ENCODE assay signal across 8 cellular contexts in the genomic region with DNA sequence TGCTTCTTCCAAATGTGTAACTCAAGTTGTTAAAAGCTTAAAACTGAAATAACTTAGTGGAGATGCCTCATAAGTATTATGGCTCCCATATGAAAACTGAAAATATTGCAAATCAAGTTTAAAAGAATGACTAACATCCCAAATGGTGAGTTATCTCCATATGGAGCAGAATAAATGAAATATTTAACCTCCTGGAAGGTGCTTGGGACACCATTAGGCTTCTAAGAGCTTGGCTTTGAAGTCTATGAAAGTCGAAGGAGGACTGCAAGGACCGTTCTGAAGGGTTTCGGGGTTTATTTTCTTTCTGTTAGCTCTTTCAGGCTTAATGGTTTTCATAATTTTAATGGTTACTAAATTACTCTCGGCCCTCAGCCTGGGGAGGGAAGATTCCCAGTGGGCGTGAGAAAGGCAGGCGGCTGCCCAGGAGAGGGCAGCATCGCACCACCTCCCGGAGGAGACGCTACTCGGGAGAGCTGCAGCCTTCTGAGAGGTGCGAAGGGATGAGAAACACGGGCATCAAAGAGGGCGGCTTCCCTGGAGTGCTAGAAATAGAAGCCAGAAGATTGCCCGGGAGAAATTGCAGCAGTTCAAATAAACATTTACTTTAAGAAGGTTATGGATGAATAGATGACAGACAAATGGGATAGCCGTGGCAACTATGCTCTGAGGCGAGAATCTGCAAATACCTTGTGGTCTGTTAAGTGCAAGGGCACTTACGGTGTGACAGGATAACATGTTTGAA. TPM values are rescaled to one million over a fixed set of nuclear protein-coding genes. Genes with fewer than 3 reads are reported as not detected.
A peak's percentile ranks its signal among the peaks of the same experiment; 100 is the strongest.
DNase-seq lines count a peak whose midpoint lies in the region; ATAC-seq lines count a peak whose summit lies in the region.

No MANE protein-coding gene starts in this region.

- H3K4me1 ChIP-seq in CD4-positive, alpha-beta memory T cell (ENCODE audit: insufficient read depth, low read length): no peaks in the 10 kb centered on the region

- H3K4me1 Mint-ChIP-seq in CD4-positive, alpha-beta memory T cell: peaks cover 2 to 6% (median 5%) of the 10 kb centered on the region in 4 donors

- ATAC-seq in GM19324 (IDR thresholded peaks at IDR 0.05; ENCODE audit: low FRiP score, unreplicated experiment): peak; percentile 82
- ATAC-seq in HG03565 (IDR thresholded peaks at IDR 0.05; ENCODE audit: unreplicated experiment): peak; percentile 76

- CTCF ChIA-PET in CD4-positive, alpha-beta memory T cell (lab: Charles Lee; ENCODE audit: partially characterized antibody): interaction anchor here (0.6 to 5.9 kb wide), 43 partner anchors 10 to 793 kb away, joined by 3 to 157 read pairs (median 4); a partner anchor contains a TSS

- DNase-seq in CD4-positive, alpha-beta memory T cell: peak; percentile 48 to 67 (median 62)
- peak; percentile 20 for DNase-seq in NOMO-1 treated with DMSO at 0.1 percent for 48 hours (lab: John Stamatoyannopoulos, UW; ENCODE audit: unreplicated experiment)
- peak; percentile 87 for DNase-seq in activated CD8-positive, alpha-beta memory T cell treated with anti-CD3 and anti-CD28 coated beads, Interleukin-2, amount 50 U/mL, for 48 hours
- DNase-seq in epidermal melanocyte (ENCODE audit: insufficient read length, low spot score): peak; percentile 79
- peak; percentile 74 for DNase-seq in myocyte (ENCODE audit: low read depth)
- peak; percentile 36 to 51 for DNase-seq in stimulated activated CD8-positive, alpha-beta memory T cell treated with anti-CD3 and anti-CD28 coated beads, Interleukin-7, amount 100 ng/mL, for 1 hour (ENCODE audit: low read depth in 2 of 2)

- intact Hi-C loops in CD4-positive, alpha-beta memory T cell (cut with micrococcal nuclease): loop anchor here (1.0 to 5.0 kb wide), 6 partner anchors 163 to 793 kb away; a partner anchor contains a TSS

- no peaks in the 10 kb centered on the region for H3K9me3 ChIP-seq in CD4-positive, alpha-beta memory T cell (ENCODE audit: control insufficient read depth in 1 of 2, low read length in 2 of 2)

- no peaks in the 10 kb centered on the region for H3K9me3 Mint-ChIP-seq in CD4-positive, alpha-beta memory T cell

- no peak overlapping the region for H3K27ac ChIP-seq in CD4-positive, alpha-beta memory T cell (ENCODE audit: low read depth, low read length)

- peak overlapping the region in 1 of 7 donors; percentile 52 for H3K27ac Mint-ChIP-seq in CD4-positive, alpha-beta memory T cell

- H3K27me3 Mint-ChIP-seq in CD4-positive, alpha-beta memory T cell: peaks cover 8 to 20% of the 10 kb centered on the region in 2 donors

- H3K27me3 ChIP-seq in CD4-positive, alpha-beta memory T cell (ENCODE audit: insufficient read depth, low read length): no peaks in the 10 kb centered on the region

- no peaks in the 10 kb centered on the region for H3K36me3 Mint-ChIP-seq in CD4-positive, alpha-beta memory T cell

- H3K4me3 ChIP-seq in CD4-positive, alpha-beta memory T cell (ENCODE audit: low read length in 2 of 2): no peak overlapping the region

- H3K4me3 Mint-ChIP-seq in CD4-positive, alpha-beta memory T cell: peak overlapping the region in 3 of 8 donors; percentile 8 to 20 (median 17)

- no peaks in the 10 kb centered on the region for H3K36me3 ChIP-seq in CD4-positive, alpha-beta memory T cell (ENCODE audit: insufficient read depth, low read length)

- POLR2A ChIA-PET in CD4-positive, alpha-beta memory T cell (lab: Charles Lee; ENCODE audit: partially characterized antibody): interaction anchor here (0.9 kb wide), 1 partner anchor 706 kb away, joined by 3 read pairs; no protein-coding TSS in a partner anchor

RNA-seq across cellular contexts. Expression of a gene that starts 43.1 kb away (rescaled TPM):
- not detected for total RNA-seq in CD4-positive, alpha-beta memory T cell
- polyA plus RNA-seq in CD4-positive, alpha-beta memory T cell: not detected
- not detected in 2 replicates for total RNA-seq in myocyte
- polyA plus RNA-seq in myocyte (2012): 0.03 TPM

RNA-seq across cellular contexts. Expression of a gene that starts 47.9 kb away (rescaled TPM):
- 10 to 100 TPM; 45.1 to 46.7 TPM for total RNA-seq in CD4-positive, alpha-beta memory T cell
- 10 to 100 TPM in 1 of 2 donors, 1 to 10 TPM in 1; 8.4 to 23.5 TPM for polyA plus RNA-seq in CD4-positive, alpha-beta memory T cell
- 49.2 and 51.8 TPM in 2 replicates for total RNA-seq in myocyte
- polyA plus RNA-seq in myocyte (2012): 30.5 TPM

Comparison
In these comparisons a context has a peak if more than half of its experiments do, and no peak if none do; other contexts are left out.
1. DNase-seq: peak in every context shown above with its lines; median percentile 87 in activated CD8-positive, alpha-beta memory T cell treated with anti-CD3 and anti-CD28 coated beads, Interleukin-2, amount 50 U/mL, for 48 hours; 79 in epidermal melanocyte; 74 in myocyte; 62 in CD4-positive, alpha-beta memory T cell; 44 in stimulated activated CD8-positive, alpha-beta memory T cell treated with anti-CD3 and anti-CD28 coated beads, Interleukin-7, amount 100 ng/mL, for 1 hour; 20 in NOMO-1 treated with DMSO at 0.1 percent for 48 hours.